ENCODE assay signal across 20 cellular contexts in the genomic region with DNA sequence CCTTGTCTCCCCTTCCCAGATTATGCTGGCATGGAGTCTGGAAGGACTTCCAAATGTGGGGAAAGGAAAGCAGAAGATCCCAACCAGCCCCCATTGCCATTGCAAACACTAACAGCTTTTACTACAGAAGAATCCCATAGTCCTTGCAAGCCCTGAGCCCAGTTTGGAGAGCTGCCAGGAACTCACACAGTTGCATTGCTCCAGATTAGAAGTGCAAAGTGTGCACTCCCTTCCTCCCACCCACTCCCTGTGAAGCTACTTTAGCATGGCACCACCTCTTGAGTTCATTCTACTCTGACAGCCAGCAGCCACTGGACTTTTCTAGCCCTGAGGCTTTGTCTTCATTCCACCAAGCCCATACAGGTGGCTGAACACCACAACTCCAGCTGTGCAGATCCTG.
DNase-seq lines count a peak whose midpoint lies in the region; ATAC-seq, FAIRE-seq and TF ChIP-seq lines count a peak whose summit lies in the region.
"Had no signal": no experiment of that assay in that cellular context is flagged by ENCODE, and none has a peak within 500 bp of the region (broad histone marks: within the 10 kb centered on the region; RNA-seq: fewer than 3 reads in every experiment).

No MANE protein-coding gene starts in this region.

- CTCF ChIA-PET in HepG2 (lab: Yijun Ruan, JAX; ENCODE audit: low intra/inter-chr PET ratio, low total read pairs), result no interaction called here

- H3K27me3 ChIP-seq in HepG2 (ENCODE audit: control insufficient read depth in 1 of 2, insufficient read depth in 2 of 2, low read length in 2 of 2), result no peaks in the 10 kb centered on the region
- H3K27me3 ChIP-seq in right lobe of liver, result no peaks in the 10 kb centered on the region
- no peaks in the 10 kb centered on the region for H3K27me3 ChIP-seq in stomach
- no peaks in the 10 kb centered on the region for H3K27me3 ChIP-seq in vagina
- H3K27me3 ChIP-seq: BE2C had no signal

- TF ChIP-seq RAD21 in HepG2 (CRISPR knock-in tag; IDR thresholded peaks at IDR 0.05), result no peak

- H4K20me1 ChIP-seq in HepG2 (ENCODE audit: insufficient read depth, low read length), result no peaks in the 10 kb centered on the region

- no peak for FAIRE-seq in HepG2 (lab: Jason Lieb, UNC)
- FAIRE-seq: A204.1, D721Med, G401.6, GM12891, GM19239 had no signal

- intact Hi-C loops in HepG2 (cut with micrococcal nuclease; ENCODE audit: unreplicated experiment), result no loop called here
- intact Hi-C loops in right lobe of liver (cut with DNase I), result no loop called here
- intact Hi-C loops in stomach (cut with DNase I; ENCODE audit: low total_unique reads), result no loop called here
- intact Hi-C loops in vagina (cut with DNase I), result no loop called here

- H3K4me2 ChIP-seq in HepG2 (ENCODE audit: low read depth, low read length), result no peak overlapping the region

- POLR2A ChIA-PET in HepG2 (lab: Yijun Ruan, JAX), result no interaction called here

- TF ChIP-seq POLR2A in HepG2 (IDR thresholded peaks at IDR 0.05; ENCODE audit: insufficient read depth in 1 of 2, low read depth in 2 of 2, low read length in 2 of 2) (no peak), right lobe of liver (IDR thresholded peaks at IDR 0.05) (no peak), stomach (IDR thresholded peaks at IDR 0.05) (no peak), vagina (IDR thresholded peaks at IDR 0.05) (no peak)

- no peak overlapping the region for H2AFZ ChIP-seq in HepG2 (ENCODE audit: low read length)
- H2AFZ ChIP-seq: GM23248 had no signal

- H3K4me3 ChIP-seq in HepG2 (replicated peaks in 1 of 3; ENCODE audit: insufficient read depth in 1 of 3, low read depth in 2 of 3, low read length in 3 of 3), result no peak overlapping the region
- H3K4me3 ChIP-seq in right lobe of liver, result no peak overlapping the region
- no peak overlapping the region for H3K4me3 ChIP-seq in stomach
- H3K4me3 ChIP-seq in vagina, result no peak overlapping the region
- H3K4me3 ChIP-seq: GM23248 had no signal

- H3K9me3 ChIP-seq in HepG2 (ENCODE audit: low read length), result peaks cover 39% of the 10 kb centered on the region
- H3K9me3 ChIP-seq in right lobe of liver, result peaks cover 0 to 10% (median 4%) of the 10 kb centered on the region in 4 donors
- H3K9me3 ChIP-seq in stomach, result peaks cover 3 to 38% (median 21%) of the 10 kb centered on the region in 4 donors
- peaks cover 5% of the 10 kb centered on the region for H3K9me3 ChIP-seq in vagina
- H3K9me3 ChIP-seq: BE2C had no signal

- TF ChIP-seq EP300 in HepG2 (IDR thresholded peaks at IDR 0.05; ENCODE audit: low read depth in 2 of 2, low read length in 2 of 2), result no peak
- TF ChIP-seq EP300 in HepG2 (CRISPR knock-in tag; IDR thresholded peaks at IDR 0.05; ENCODE audit: borderline replicate concordance), result no peak
- no peak for TF ChIP-seq EP300 in stomach (IDR thresholded peaks at IDR 0.05)

- ATAC-seq in HepG2 (peak; percentile 75), right lobe of liver (no peak), GM21737 (IDR thresholded peaks at IDR 0.05; ENCODE audit: unreplicated experiment) (no peak)

- no peaks in the 10 kb centered on the region for H3K4me1 ChIP-seq in HepG2 (ENCODE audit: insufficient read depth, low read length)
- no peaks in the 10 kb centered on the region for H3K4me1 ChIP-seq in right lobe of liver
- no peaks in the 10 kb centered on the region for H3K4me1 ChIP-seq in stomach
- no peaks in the 10 kb centered on the region for H3K4me1 ChIP-seq in vagina
- H3K4me1 ChIP-seq: BE2C had no signal

- H3K27ac ChIP-seq in HepG2 (ENCODE audit: extremely low read length, insufficient read depth, low read length), result no peak overlapping the region
- H3K27ac ChIP-seq in right lobe of liver, result no peak overlapping the region
- no peak overlapping the region for H3K27ac ChIP-seq in stomach
- no peak overlapping the region for H3K27ac ChIP-seq in vagina
- H3K27ac ChIP-seq: GM23248 had no signal

- H3K36me3 ChIP-seq in HepG2 (replicated peaks in 1 of 2; ENCODE audit: control insufficient read depth in 1 of 2, insufficient read depth in 2 of 2, low read length in 2 of 2) (no peaks in the 10 kb centered on the region), right lobe of liver (no peaks in the 10 kb centered on the region), stomach (no peaks in the 10 kb centered on the region), vagina (no peaks in the 10 kb centered on the region)
- H3K36me3 ChIP-seq: BE2C had no signal

- peak; percentile 13 for DNase-seq in HepG2 (ENCODE audit: low spot score)
- DNase-seq in right lobe of liver, result no peak
- peak; percentile 11 for DNase-seq in left kidney (ENCODE audit: low read depth, low spot score)
- peak; percentile 41 for DNase-seq in stomach
- DNase-seq in NCI-H1048 (lab: John Stamatoyannopoulos, UW), result no peak
- DNase-seq in vagina (ENCODE audit: extremely low spot score in 2 of 2), result no peak
- DNase-seq: ACHN; BE2C; C1 segment of cervical spinal cord; CD4-positive, CD25-positive, alpha-beta regulatory T cell; CD8-positive, alpha-beta memory T cell; COR-L47; GM23248; HCEC 1CT had no signal

- no peak for TF ChIP-seq CTCF in HepG2 (CRISPR knock-in tag; IDR thresholded peaks at IDR 0.05)
- TF ChIP-seq CTCF in right lobe of liver (IDR thresholded peaks at IDR 0.05), result no peak
- TF ChIP-seq CTCF in stomach (IDR thresholded peaks at IDR 0.05), result no peak
- no peak for TF ChIP-seq CTCF in vagina (IDR thresholded peaks at IDR 0.05)

- no TSS peak for BruUV-seq in HepG2 (replicated peaks; lab: Mats Ljungman, UMichigan)

- no peaks in the 10 kb centered on the region for H3K79me2 ChIP-seq in HepG2 (ENCODE audit: insufficient read depth, low read length)

- in situ Hi-C loops in HepG2 (cut with HindIII; ENCODE audit: extremely low pct_ligation_motif_present, low pct_unique_long_range_greater_than_20kb), result no loop called here

- no peak overlapping the region for H3K9ac ChIP-seq in HepG2 (ENCODE audit: insufficient read depth, low read depth, low read length)
- H3K9ac ChIP-seq: GM23248 had no signal

TF ChIP-seq in HepG2, 621 proteins besides CTCF, POLR2A, EP300 and RAD21:
- TF ChIP-seq GATA4 (IDR thresholded peaks at IDR 0.05; ENCODE audit: borderline replicate concordance, low read depth), result no peak
- TF ChIP-seq HNF4A (CRISPR knock-in tag; IDR thresholded peaks at IDR 0.05), result 0 out of 2 replicates have a peak, but pooled peaks have one; percentile 19
TF ChIP-seq in HepG2: peak in this region for 1.

Comparison
In these comparisons a context has a peak if more than half of its experiments do, and no peak if none do; other contexts are left out.
1. DNase-seq: peak in HepG2 (single experiment), left kidney (single experiment) and stomach (single experiment); none in right lobe of liver (0 of 3), NCI-H1048 (single experiment) and vagina (0 of 2).